Comparison of ENCODE assay signal across 17 cellular contexts in the genomic region with DNA sequence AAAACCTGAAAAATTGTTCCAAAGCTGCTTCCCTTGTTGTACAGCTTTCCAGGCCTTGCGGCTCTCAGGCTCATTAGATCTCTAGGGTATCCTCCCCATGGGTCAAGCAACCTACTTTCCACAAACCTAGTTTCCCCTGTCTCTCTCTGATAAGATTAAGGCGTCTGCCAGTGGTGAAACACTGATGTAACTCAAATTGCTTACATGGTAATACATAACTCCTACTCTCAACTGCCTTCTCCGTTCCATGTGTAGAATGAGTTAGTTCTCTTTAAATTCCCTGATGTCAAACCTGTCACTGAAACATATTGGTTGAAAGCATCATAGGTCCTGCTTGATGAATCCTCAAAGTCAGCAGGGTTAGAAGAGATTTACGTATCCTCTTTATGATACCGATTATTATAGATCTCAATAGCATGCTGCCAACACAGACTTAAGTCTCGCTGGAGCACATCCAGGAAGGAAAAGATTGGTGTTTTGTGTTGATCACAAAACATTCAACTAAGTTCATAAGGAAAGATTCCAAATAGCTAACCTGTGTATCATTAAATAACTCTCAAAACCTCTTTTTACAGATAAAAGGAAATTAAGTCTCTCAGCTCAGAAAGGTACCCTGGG. TPM values are rescaled to one million over a fixed set of nuclear protein-coding genes. Genes with fewer than 3 reads are reported as not detected.
DNase-seq lines count a peak whose midpoint lies in the region; ATAC-seq, FAIRE-seq and TF ChIP-seq lines count a peak whose summit lies in the region.
"Had no signal": no experiment of that assay in that cellular context is flagged by ENCODE, and none has a peak within 500 bp of the region (broad histone marks: within the 10 kb centered on the region; RNA-seq: fewer than 3 reads in every experiment).

No MANE protein-coding gene starts in this region.

- in situ Hi-C loops in HepG2 (cut with HindIII; ENCODE audit: extremely low pct_ligation_motif_present, low pct_unique_long_range_greater_than_20kb), result no loop called here

- H3K4me1 Mint-ChIP-seq in WTC11, result no peaks in the 10 kb centered on the region

- H3K9me3 Mint-ChIP-seq in WTC11, result peaks cover under 1% of the 10 kb centered on the region
- H3K9me3 Mint-ChIP-seq: activated B cell treated with CpG ODN at 0.5 μM for 24 hours had no signal

- POLR2A ChIA-PET in HepG2 (lab: Yijun Ruan, JAX) (no interaction called here), WTC11 (lab: Charles Lee) (interaction anchor here (1.3 kb wide), 1 partner anchor 20 kb away, joined by 3 read pairs; no protein-coding TSS in a partner anchor)

- TF ChIP-seq CTCF in HepG2 (CRISPR knock-in tag; IDR thresholded peaks at IDR 0.05) (no peak), right lobe of liver (IDR thresholded peaks at IDR 0.05) (no peak), WTC11 (IDR thresholded peaks at IDR 0.05) (no peak)

- H3K4me2 ChIP-seq in HepG2 (ENCODE audit: low read depth, low read length), result no peak overlapping the region

- H3K27me3 Mint-ChIP-seq in WTC11 (ENCODE audit: low read depth), result no peaks in the 10 kb centered on the region
- H3K27me3 Mint-ChIP-seq: activated B cell treated with CpG ODN at 0.5 μM for 24 hours had no signal

- intact Hi-C loops in HepG2 (cut with micrococcal nuclease; ENCODE audit: unreplicated experiment) (no loop called here), right lobe of liver (cut with DNase I) (no loop called here)

- DNase-seq in HepG2 (ENCODE audit: low spot score), result no peak
- DNase-seq in right lobe of liver, result no peak
- DNase-seq in WTC11 (ENCODE audit: low spot score), result no peak
- no peak for DNase-seq in epithelial cell of prostate (ENCODE audit: low read depth, low spot score)
- DNase-seq in DMS79 (lab: John Stamatoyannopoulos, UW), result no peak
- DNase-seq in foreskin melanocyte, result no peak
- DNase-seq in germinal center (ENCODE audit: low spot score), result no peak
- DNase-seq: activated B cell treated with CpG ODN at 0.5 μM for 24 hours; DMS 273 treated with DMSO at 0.1 percent for 48 hours; effector CD4-positive, alpha-beta T cell; GM23248; mesendoderm; MG63; NCI-H1694; substantia nigra had no signal

- CTCF ChIA-PET in HepG2 (lab: Yijun Ruan, JAX; ENCODE audit: low intra/inter-chr PET ratio, low total read pairs), result no interaction called here
- CTCF ChIA-PET in WTC11 (lab: Charles Lee), result interaction anchor here (0.6 to 4.1 kb wide), 2 partner anchors 238 to 806 kb away, joined by 3 to 54 read pairs; no protein-coding TSS in a partner anchor

- no peaks in the 10 kb centered on the region for H3K27me3 ChIP-seq in HepG2 (ENCODE audit: control insufficient read depth in 1 of 2, insufficient read depth in 2 of 2, low read length in 2 of 2)
- H3K27me3 ChIP-seq in right lobe of liver, result no peaks in the 10 kb centered on the region
- H3K27me3 ChIP-seq: MG63, right atrium auricular region had no signal

- no peak for FAIRE-seq in HepG2 (lab: Jason Lieb, UNC)

- no peak overlapping the region for H3K9ac ChIP-seq in HepG2 (ENCODE audit: insufficient read depth, low read depth, low read length)
- H3K9ac ChIP-seq: GM23248 had no signal

- H3K79me2 ChIP-seq in HepG2 (ENCODE audit: insufficient read depth, low read length), result peaks cover 38% of the 10 kb centered on the region

- H3K27ac ChIP-seq in HepG2 (ENCODE audit: extremely low read length, insufficient read depth, low read length) (no peak overlapping the region), right lobe of liver (no peak overlapping the region), epithelial cell of prostate (peak overlapping the region; percentile 4)
- H3K27ac ChIP-seq: GM23248, right atrium auricular region had no signal

- no peak overlapping the region for H2AFZ ChIP-seq in HepG2 (ENCODE audit: low read length)
- H2AFZ ChIP-seq: GM23248 had no signal

- TF ChIP-seq EP300 in HepG2 (IDR thresholded peaks at IDR 0.05; ENCODE audit: low read depth in 2 of 2, low read length in 2 of 2) (no peak), HepG2 (CRISPR knock-in tag; IDR thresholded peaks at IDR 0.05; ENCODE audit: borderline replicate concordance) (no peak)

- peak overlapping the region; percentile 13 for H3K27ac Mint-ChIP-seq in WTC11
- H3K27ac Mint-ChIP-seq: activated B cell treated with CpG ODN at 0.5 μM for 24 hours had no signal

- no peak for TF ChIP-seq RAD21 in HepG2 (CRISPR knock-in tag; IDR thresholded peaks at IDR 0.05)

- peaks cover 22% of the 10 kb centered on the region for H3K36me3 Mint-ChIP-seq in WTC11

- H4K20me1 ChIP-seq in HepG2 (ENCODE audit: insufficient read depth, low read length), result peaks cover 17% of the 10 kb centered on the region

- H3K4me1 ChIP-seq in HepG2 (ENCODE audit: insufficient read depth, low read length) (peaks cover 25% of the 10 kb centered on the region), right lobe of liver (peaks cover 0 to 7% (median 0%) of the 10 kb centered on the region in 4 donors)

- H3K36me3 ChIP-seq in HepG2 (replicated peaks in 1 of 2; ENCODE audit: control insufficient read depth in 1 of 2, insufficient read depth in 2 of 2, low read length in 2 of 2) (peaks cover 4 to 26% of the 10 kb centered on the region in 2 experiments; a peak in 3 of 5 replicates), right lobe of liver (peaks cover 5 to 57% (median 22%) of the 10 kb centered on the region in 4 donors)

- ATAC-seq in HepG2 (no peak), right lobe of liver (no peak), WTC11 (no peak), GM18858 (IDR thresholded peaks at IDR 0.05; ENCODE audit: unreplicated experiment) (no peak)

- WGBS in HepG2 (ENCODE audit: low lambda C conversion rate), result 97% methylated on average over 6 of the region's 6 CpGs
- WGBS in right lobe of liver (ENCODE audit: insufficient coverage, low coverage, low lambda C conversion rate, missing lambda C conversion rate), result 77% methylated on average over 6 of the region's 6 CpGs

- H3K9me3 ChIP-seq in HepG2 (ENCODE audit: low read length) (no peaks in the 10 kb centered on the region), right lobe of liver (no peaks in the 10 kb centered on the region)
- H3K9me3 ChIP-seq: MG63, right atrium auricular region had no signal

- TF ChIP-seq POLR2A in HepG2 (IDR thresholded peaks at IDR 0.05; ENCODE audit: insufficient read depth in 1 of 2, low read depth in 2 of 2, low read length in 2 of 2), result no peak
- no peak for TF ChIP-seq POLR2A in right lobe of liver (IDR thresholded peaks at IDR 0.05)

- H3K4me3 ChIP-seq in HepG2 (replicated peaks in 1 of 3; ENCODE audit: insufficient read depth in 1 of 3, low read depth in 2 of 3, low read length in 3 of 3), result no peak overlapping the region
- H3K4me3 ChIP-seq in right lobe of liver, result no peak overlapping the region
- H3K4me3 ChIP-seq: GM23248, MG63, right atrium auricular region had no signal

- no peak overlapping the region for H3K4me3 Mint-ChIP-seq in WTC11
- H3K4me3 Mint-ChIP-seq: activated B cell treated with CpG ODN at 0.5 μM for 24 hours had no signal

- BruUV-seq in HepG2 (replicated peaks; lab: Mats Ljungman, UMichigan), result no TSS peak

RNA-seq across cellular contexts. Expression of a gene that starts 10.6 kb away (rescaled TPM):
- total RNA-seq in HepG2 (2016; rRNA removed; fragmentation: Illumina TruSeq; extraction: Trizol), result 20.1 and 23.8 TPM in 2 replicates
- 2.1 and 2.7 TPM in 2 replicates for total RNA-seq in HepG2 (2016; cell fraction: cytosol; rRNA removed; fragmentation: Illumina TruSeq; extraction: Trizol; ENCODE audit: low read depth)
- total RNA-seq in HepG2 (2016; cell fraction: insoluble cytoplasmic fraction; rRNA removed; fragmentation: Illumina TruSeq; extraction: Trizol), result 19.9 and 23.3 TPM in 2 replicates
- 9.2 and 10.4 TPM in 2 replicates for total RNA-seq in HepG2 (2016; cell fraction: membrane; rRNA removed; fragmentation: Illumina TruSeq; extraction: Trizol)
- total RNA-seq in HepG2 (2016; cell fraction: nucleus; rRNA removed; fragmentation: Illumina TruSeq; extraction: Trizol), result 29.0 and 33.5 TPM in 2 replicates
- polyA plus RNA-seq in HepG2 (2011; rRNA removed), result 12.7 and 13.4 TPM in 2 replicates
- polyA plus RNA-seq in HepG2 (2011; cell fraction: cytosol; rRNA removed), result 9.5 and 11.8 TPM in 2 replicates
- polyA plus RNA-seq in HepG2 (2011; cell fraction: nucleus; rRNA removed), result 12.8 and 14.2 TPM in 2 replicates
- polyA plus RNA-seq in HepG2 (2012), result 13.8 and 16.0 TPM in 2 replicates
- polyA plus RNA-seq in HepG2 (2016; cell fraction: cytosol; fragmentation: Illumina TruSeq; extraction: Trizol; ENCODE audit: low read depth), result 1.2 and 1.4 TPM in 2 replicates
- 15.8 and 16.0 TPM in 2 replicates for polyA plus RNA-seq in HepG2 (2016; cell fraction: insoluble cytoplasmic fraction; fragmentation: Illumina TruSeq; extraction: Trizol; ENCODE audit: low read depth)
- polyA plus RNA-seq in HepG2 (2016; cell fraction: membrane; fragmentation: Illumina TruSeq; extraction: Trizol; ENCODE audit: low read depth), result 3.3 and 3.6 TPM in 2 replicates
- 30.8 and 34.1 TPM in 2 replicates for polyA plus RNA-seq in HepG2 (2016; cell fraction: nucleus; fragmentation: Illumina TruSeq; extraction: Trizol; ENCODE audit: insufficient read depth, low read depth)
- polyA minus RNA-seq in HepG2 (2011; rRNA and poly(A)+ RNA removed; ENCODE audit: low replicate concordance), result 29.5 and 115 TPM in 2 replicates
- 25.9 and 34.1 TPM in 2 replicates for polyA minus RNA-seq in HepG2 (2011; cell fraction: cytosol; rRNA and poly(A)+ RNA removed)
- polyA minus RNA-seq in HepG2 (2011; cell fraction: nucleus; rRNA and poly(A)+ RNA removed), result 43.4 and 52.2 TPM in 2 replicates
- 10 to 100 TPM; 28.6 to 43.6 (median 34.3) TPM for total RNA-seq in right lobe of liver
- total RNA-seq in WTC11 (2021), result 43.7 to 47.7 TPM (median 44.6 TPM) in 3 replicates

RNA-seq across cellular contexts. Expression of a gene that starts 41.3 kb away (rescaled TPM):
- total RNA-seq in HepG2 (2016; rRNA removed; fragmentation: Illumina TruSeq; extraction: Trizol), result 10.8 and 11.4 TPM in 2 replicates
- 0.40 and 1.1 TPM in 2 replicates for total RNA-seq in HepG2 (2016; cell fraction: cytosol; rRNA removed; fragmentation: Illumina TruSeq; extraction: Trizol; ENCODE audit: low read depth)
- 7.3 and 13.7 TPM in 2 replicates for total RNA-seq in HepG2 (2016; cell fraction: insoluble cytoplasmic fraction; rRNA removed; fragmentation: Illumina TruSeq; extraction: Trizol)
- 3.9 and 4.0 TPM in 2 replicates for total RNA-seq in HepG2 (2016; cell fraction: membrane; rRNA removed; fragmentation: Illumina TruSeq; extraction: Trizol)
- total RNA-seq in HepG2 (2016; cell fraction: nucleus; rRNA removed; fragmentation: Illumina TruSeq; extraction: Trizol), result 16.8 and 17.2 TPM in 2 replicates
- 5.3 and 6.4 TPM in 2 replicates for polyA plus RNA-seq in HepG2 (2011; rRNA removed)
- 2.2 TPM in 2 replicates for polyA plus RNA-seq in HepG2 (2011; cell fraction: cytosol; rRNA removed)
- polyA plus RNA-seq in HepG2 (2011; cell fraction: nucleus; rRNA removed), result 18.8 and 20.9 TPM in 2 replicates
- polyA plus RNA-seq in HepG2 (2012), result 6.1 and 6.4 TPM in 2 replicates
- polyA plus RNA-seq in HepG2 (2016; cell fraction: cytosol; fragmentation: Illumina TruSeq; extraction: Trizol; ENCODE audit: low read depth), result 0.33 and 0.35 TPM in 2 replicates
- 5.7 and 9.8 TPM in 2 replicates for polyA plus RNA-seq in HepG2 (2016; cell fraction: insoluble cytoplasmic fraction; fragmentation: Illumina TruSeq; extraction: Trizol; ENCODE audit: low read depth)
- 1.2 and 1.6 TPM in 2 replicates for polyA plus RNA-seq in HepG2 (2016; cell fraction: membrane; fragmentation: Illumina TruSeq; extraction: Trizol; ENCODE audit: low read depth)
- polyA plus RNA-seq in HepG2 (2016; cell fraction: nucleus; fragmentation: Illumina TruSeq; extraction: Trizol; ENCODE audit: insufficient read depth, low read depth), result 24.1 and 24.3 TPM in 2 replicates
- polyA minus RNA-seq in HepG2 (2011; rRNA and poly(A)+ RNA removed; ENCODE audit: low replicate concordance), result 5.2 and 11.2 TPM in 2 replicates
- 3.2 and 7.6 TPM in 2 replicates for polyA minus RNA-seq in HepG2 (2011; cell fraction: cytosol; rRNA and poly(A)+ RNA removed)
- polyA minus RNA-seq in HepG2 (2011; cell fraction: nucleus; rRNA and poly(A)+ RNA removed), result 11.1 and 11.8 TPM in 2 replicates
- total RNA-seq in right lobe of liver, result 10 to 100 TPM; 16.6 to 31.1 (median 22.1) TPM
- total RNA-seq in WTC11 (2021), result 9.2 to 11.6 TPM (median 11.0 TPM) in 3 replicates
